In the genomic region with DNA sequence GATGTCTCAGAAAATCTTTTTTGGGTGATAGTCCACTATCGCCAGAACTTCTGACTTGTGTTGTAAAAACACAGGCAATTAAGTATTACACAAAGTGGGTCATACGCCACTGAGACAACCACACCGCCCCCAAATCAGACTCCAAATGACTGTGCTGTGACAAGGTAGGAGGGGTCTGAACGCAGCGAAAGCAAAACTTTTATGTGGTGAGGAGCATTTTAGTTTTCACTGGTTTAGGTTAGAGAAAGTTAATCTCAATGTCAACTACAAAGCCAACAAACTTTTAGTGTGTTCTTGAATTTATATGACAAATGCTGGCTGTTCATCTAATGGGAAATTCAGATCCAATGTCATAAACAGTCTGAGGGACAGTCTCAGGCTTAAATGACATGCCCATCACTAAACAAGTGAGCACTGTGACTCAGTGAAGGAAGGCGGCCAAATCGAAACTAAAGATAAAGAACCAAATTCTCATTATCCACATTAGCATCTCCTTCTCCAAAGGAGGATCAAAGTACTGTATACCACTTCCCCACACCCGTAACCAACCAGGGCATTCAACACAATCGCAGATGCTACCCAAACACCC, we compare ENCODE assay signal across 8 cellular contexts.
DNase-seq lines count a peak whose midpoint lies in the region; ATAC-seq and TF ChIP-seq lines count a peak whose summit lies in the region.

No MANE protein-coding gene starts in this region.

- no peaks in the 10 kb centered on the region for H3F3A ChIP-seq in PC-9 (ENCODE audit: insufficient read depth, low read depth)

- no peak overlapping the region for H3K4me2 ChIP-seq in PC-9

- DNase-seq in activated CD4-positive, alpha-beta T cell treated with anti-CD3 and anti-CD28 coated beads, Interleukin-2, amount 10 ng/mL, durations not matched to agents 24 days and 14 days, result peak; percentile 94
- DNase-seq in natural killer cell (peak; percentile 42), NCI-H446 (lab: John Stamatoyannopoulos, UW) (no peak), cortex of kidney (lab: John Stamatoyannopoulos, UW) (no peak), PC-9 (no peak)

- H3K36me3 ChIP-seq in PC-9 (ENCODE audit: low read depth), result no peaks in the 10 kb centered on the region
- no peaks in the 10 kb centered on the region for H3K36me3 ChIP-seq in gastroesophageal sphincter

- no peak for TF ChIP-seq POLR2A in gastroesophageal sphincter (IDR thresholded peaks at IDR 0.05)

- no peaks in the 10 kb centered on the region for H3K9me2 ChIP-seq in PC-9 (ENCODE audit: insufficient read depth)

- H3K4me3 Mint-ChIP-seq in activated CD4-positive, alpha-beta T cell treated with anti-CD3 and anti-CD28 coated beads, Interleukin-2, amount 10 ng/mL, durations not matched to agents 24 days and 14 days, result peak overlapping the region; percentile 87
- H3K4me3 Mint-ChIP-seq in natural killer cell, result peak overlapping the region; percentile 94

- POLR2A ChIA-PET in PC-9 (lab: Charles Lee; ENCODE audit: unreplicated experiment), result no interaction called here

- no peak overlapping the region for H3K27ac ChIP-seq in PC-9
- no peak overlapping the region for H3K27ac ChIP-seq in gastroesophageal sphincter

- H3K4me1 Mint-ChIP-seq in activated CD4-positive, alpha-beta T cell treated with anti-CD3 and anti-CD28 coated beads, Interleukin-2, amount 10 ng/mL, durations not matched to agents 24 days and 14 days, result peaks cover 77% of the 10 kb centered on the region
- peaks cover 65 to 67% of the 10 kb centered on the region in 2 donors for H3K4me1 Mint-ChIP-seq in natural killer cell

- no peaks in the 10 kb centered on the region for H3K79me2 ChIP-seq in PC-9 (ENCODE audit: low read depth)

- no peak overlapping the region for H3K4me3 ChIP-seq in PC-9
- no peak overlapping the region for H3K4me3 ChIP-seq in gastroesophageal sphincter

- H3K27me3 ChIP-seq in PC-9 (ENCODE audit: insufficient read depth, low read depth) (no peaks in the 10 kb centered on the region), gastroesophageal sphincter (no peaks in the 10 kb centered on the region)

- no peak for TF ChIP-seq EP300 in gastroesophageal sphincter (IDR thresholded peaks at IDR 0.05)

- H4K20me1 ChIP-seq in PC-9 (ENCODE audit: insufficient read depth), result no peaks in the 10 kb centered on the region

- ATAC-seq in GM18868 (IDR thresholded peaks at IDR 0.05; ENCODE audit: unreplicated experiment), result peak; percentile 86
- peak; percentile 72 for ATAC-seq in HG03064 (IDR thresholded peaks at IDR 0.05; ENCODE audit: low read depth, unreplicated experiment)
- peak; percentile 75 to 83 (median 79) for ATAC-seq in natural killer cell
- ATAC-seq in gastroesophageal sphincter, result no peak

- 91 to 93% methylated on average over 5 to 9 of the region's 9 CpGs for WGBS in gastroesophageal sphincter (ENCODE audit: low coverage in 1 of 2), 2 donors

- H2AFZ ChIP-seq in PC-9, result no peak overlapping the region

- H3K9me3 ChIP-seq in PC-9 (ENCODE audit: insufficient read depth, low read depth), result no peaks in the 10 kb centered on the region
- H3K9me3 ChIP-seq in gastroesophageal sphincter, result no peaks in the 10 kb centered on the region

- no peaks in the 10 kb centered on the region for H3K27me3 Mint-ChIP-seq in activated CD4-positive, alpha-beta T cell treated with anti-CD3 and anti-CD28 coated beads, Interleukin-2, amount 10 ng/mL, durations not matched to agents 24 days and 14 days
- H3K27me3 Mint-ChIP-seq in natural killer cell (ENCODE audit: low read depth in 2 of 2), result no peaks in the 10 kb centered on the region

- intact Hi-C loops in activated CD4-positive, alpha-beta T cell treated with anti-CD3 and anti-CD28 coated beads, Interleukin-2, amount 10 ng/mL, durations not matched to agents 24 days and 14 days (cut with micrococcal nuclease), result loop anchor here (1.0 kb wide), 4 partner anchors 24 to 153 kb away; no protein-coding TSS in a partner anchor
- intact Hi-C loops in natural killer cell (cut with micrococcal nuclease) (loop anchor here (1.0 to 5.0 kb wide), 7 partner anchors 30 to 396 kb away; a partner anchor contains a TSS), PC-9 (cut with micrococcal nuclease; ENCODE audit: unreplicated experiment) (no loop called here)

- no TSS peak for BruUV-seq in PC-9 (replicated peaks; lab: Mats Ljungman, UMichigan)

- peaks cover 55% of the 10 kb centered on the region for H3K36me3 Mint-ChIP-seq in activated CD4-positive, alpha-beta T cell treated with anti-CD3 and anti-CD28 coated beads, Interleukin-2, amount 10 ng/mL, durations not matched to agents 24 days and 14 days (ENCODE audit: low read depth)
- H3K36me3 Mint-ChIP-seq in natural killer cell, result no peaks in the 10 kb centered on the region

- no peaks in the 10 kb centered on the region for H3K9me3 Mint-ChIP-seq in activated CD4-positive, alpha-beta T cell treated with anti-CD3 and anti-CD28 coated beads, Interleukin-2, amount 10 ng/mL, durations not matched to agents 24 days and 14 days
- H3K9me3 Mint-ChIP-seq in natural killer cell, result no peaks in the 10 kb centered on the region

- TF ChIP-seq CTCF in natural killer cell (IDR thresholded peaks at IDR 0.05), result no peak
- no peak for TF ChIP-seq CTCF in PC-9 (conservative IDR thresholded peaks at IDR 0.05)
- TF ChIP-seq CTCF in gastroesophageal sphincter (IDR thresholded peaks at IDR 0.05), result no peak

- CTCF ChIA-PET in PC-9 (lab: Charles Lee), result no interaction called here

- H3K27ac Mint-ChIP-seq in activated CD4-positive, alpha-beta T cell treated with anti-CD3 and anti-CD28 coated beads, Interleukin-2, amount 10 ng/mL, durations not matched to agents 24 days and 14 days, result peak overlapping the region; percentile 94
- peak overlapping the region; percentile 92 to 94 for H3K27ac Mint-ChIP-seq in natural killer cell

- H3K4me1 ChIP-seq in PC-9 (replicated peaks; ENCODE audit: insufficient read depth), result no peaks in the 10 kb centered on the region
- H3K4me1 ChIP-seq in gastroesophageal sphincter, result peaks cover 0 to 6% (median 0%) of the 10 kb centered on the region in 3 donors

Comparison
In these comparisons a context has a peak if more than half of its experiments do, and no peak if none do; other contexts are left out.
1. DNase-seq: peak in activated CD4-positive, alpha-beta T cell treated with anti-CD3 and anti-CD28 coated beads, Interleukin-2, amount 10 ng/mL, durations not matched to agents 24 days and 14 days (single experiment) and natural killer cell (single experiment); none in NCI-H446 (0 of 2), cortex of kidney (single experiment) and PC-9 (0 of 2).